2 cellular contexts compared by ENCODE assay signal in genomic region chr5:175800656-175801081, GRCh38.
A peak's percentile ranks its signal among the peaks of the same experiment; 100 is the strongest.
TF ChIP-seq lines count a peak whose summit lies in the region.

No MANE protein-coding gene starts in this region.

TF ChIP-seq in HCT116, 20 proteins besides CTCF, POLR2A, EP300 and RAD21:
- TF ChIP-seq ELF1 (IDR thresholded peaks at IDR 0.05; ENCODE audit: borderline replicate concordance, low read depth) (no peak), JUND (IDR thresholded peaks at IDR 0.05) (no peak), CEBPB (IDR thresholded peaks at IDR 0.05; ENCODE audit: low read depth) (no peak), SIN3A (IDR thresholded peaks at IDR 0.05; ENCODE audit: low read depth) (no peak), FOSL1 (IDR thresholded peaks at IDR 0.05; ENCODE audit: low read depth) (no peak), ZFX (IDR thresholded peaks at IDR 0.05) (no peak)
- TF ChIP-seq, protein P1, sequence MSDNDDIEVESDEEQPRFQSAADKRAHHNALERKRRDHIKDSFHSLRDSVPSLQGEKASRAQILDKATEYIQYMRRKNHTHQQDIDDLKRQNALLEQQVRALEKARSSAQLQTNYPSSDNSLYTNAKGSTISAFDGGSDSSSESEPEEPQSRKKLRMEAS (IDR thresholded peaks at IDR 0.05): no peak
- TF ChIP-seq, protein P2, sequence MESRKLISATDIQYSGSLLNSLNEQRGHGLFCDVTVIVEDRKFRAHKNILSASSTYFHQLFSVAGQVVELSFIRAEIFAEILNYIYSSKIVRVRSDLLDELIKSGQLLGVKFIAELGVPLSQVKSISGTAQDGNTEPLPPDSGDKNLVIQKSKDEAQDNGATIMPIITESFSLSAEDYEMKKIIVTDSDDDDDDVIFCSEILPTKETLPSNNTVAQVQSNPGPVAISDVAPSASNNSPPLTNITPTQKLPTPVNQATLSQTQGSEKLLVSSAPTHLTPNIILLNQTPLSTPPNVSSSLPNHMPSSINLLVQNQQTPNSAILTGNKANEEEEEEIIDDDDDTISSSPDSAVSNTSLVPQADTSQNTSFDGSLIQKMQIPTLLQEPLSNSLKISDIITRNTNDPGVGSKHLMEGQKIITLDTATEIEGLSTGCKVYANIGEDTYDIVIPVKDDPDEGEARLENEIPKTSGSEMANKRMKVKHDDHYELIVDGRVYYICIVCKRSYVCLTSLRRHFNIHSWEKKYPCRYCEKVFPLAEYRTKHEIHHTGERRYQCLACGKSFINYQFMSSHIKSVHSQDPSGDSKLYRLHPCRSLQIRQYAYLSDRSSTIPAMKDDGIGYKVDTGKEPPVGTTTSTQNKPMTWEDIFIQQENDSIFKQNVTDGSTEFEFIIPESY (IDR thresholded peaks at IDR 0.05; ENCODE audit: extremely low read depth, insufficient replicate concordance, low read length): no peak

TF ChIP-seq in H1, 55 proteins besides CTCF, POLR2A, EP300 and RAD21:
- no peak for TF ChIP-seq RXRA (IDR thresholded peaks at IDR 0.05; ENCODE audit: insufficient read depth, low read depth, low read length)
- TF ChIP-seq, protein P1 (IDR thresholded peaks at IDR 0.05): no peak
- 0 out of 2 replicates have a peak, but pooled peaks have one; percentile 11 for TF ChIP-seq BACH1 (IDR thresholded peaks at IDR 0.05; ENCODE audit: low read length)
- no peak for TF ChIP-seq POU5F1 (IDR thresholded peaks at IDR 0.05; ENCODE audit: low read depth, low read length)
